11 cellular contexts compared by ENCODE assay signal in genomic region chr19:49440439-49441209, GRCh38. TPM values are rescaled to one million over a fixed set of nuclear protein-coding genes. Genes with fewer than 3 reads are reported as not detected.
DNase-seq lines count a peak whose midpoint lies in the region; ATAC-seq and TF ChIP-seq lines count a peak whose summit lies in the region.
"Had no signal": no experiment of that assay in that cellular context is flagged by ENCODE, and none has a peak within 500 bp of the region (broad histone marks: within the 10 kb centered on the region; RNA-seq: fewer than 3 reads in every experiment).

No MANE protein-coding gene starts in this region.

- POLR2A ChIA-PET in HEK293 (lab: Yijun Ruan, JAX), result interaction anchor here (0.8 kb wide), 1 partner anchor 13 kb away, joined by 3 read pairs; the partner anchor contains the start of gene ALDH16A1

- intact Hi-C loops in dendritic cell treated with granulocyte-macrophage colony-stimulating factor and Interleukin-4, amounts not matched to agents 40 ng/mL and 50 ng/mL, for 4 days (cut with micrococcal nuclease), result no loop called here

- peaks cover 69% of the 10 kb centered on the region for H3K27me3 Mint-ChIP-seq in dendritic cell treated with granulocyte-macrophage colony-stimulating factor and Interleukin-4, amounts not matched to agents 40 ng/mL and 50 ng/mL, for 4 days
- peaks cover 57 to 72% of the 10 kb centered on the region in 2 donors for H3K27me3 Mint-ChIP-seq in natural killer cell treated with Interleukin-12 subunit alpha and Interleukin-12 subunit beta and Interleukin-15 and Interleukin-18, amount 100 ng/mL, for 72 hours

- peak overlapping the region; percentile 97 for H3K4me2 ChIP-seq in BLaER1

- H3K9me3 ChIP-seq in BLaER1, result no peaks in the 10 kb centered on the region
- H3K9me3 ChIP-seq in HEK293 (ENCODE audit: control insufficient read depth, insufficient read depth, low read depth, low read length), result no peaks in the 10 kb centered on the region

- H4K20me1 ChIP-seq in BLaER1, result peaks cover 36% of the 10 kb centered on the region; the same call in 1 of the 2 replicates

- no peaks in the 10 kb centered on the region for H3K9me3 Mint-ChIP-seq in dendritic cell treated with granulocyte-macrophage colony-stimulating factor and Interleukin-4, amounts not matched to agents 40 ng/mL and 50 ng/mL, for 4 days
- no peaks in the 10 kb centered on the region for H3K9me3 Mint-ChIP-seq in natural killer cell treated with Interleukin-12 subunit alpha and Interleukin-12 subunit beta and Interleukin-15 and Interleukin-18, amount 100 ng/mL, for 72 hours

- no peak for ATAC-seq in natural killer cell treated with Interleukin-12 subunit alpha and Interleukin-12 subunit beta and Interleukin-15 and Interleukin-18, amount 100 ng/mL, for 72 hours

- H3K27ac ChIP-seq in BLaER1 (no peak overlapping the region), HEK293 (ENCODE audit: extremely low read depth, low read depth, low read length) (no peak overlapping the region)

- H3K4me3 ChIP-seq in BLaER1 (peak overlapping the region; percentile 74), HEK293 (ENCODE audit: low read depth, low read length) (peak overlapping the region; percentile 23)

- peaks cover under 1% of the 10 kb centered on the region for H3K36me3 Mint-ChIP-seq in dendritic cell treated with granulocyte-macrophage colony-stimulating factor and Interleukin-4, amounts not matched to agents 40 ng/mL and 50 ng/mL, for 4 days (ENCODE audit: low read depth)
- peaks cover 12% of the 10 kb centered on the region for H3K36me3 Mint-ChIP-seq in natural killer cell treated with Interleukin-12 subunit alpha and Interleukin-12 subunit beta and Interleukin-15 and Interleukin-18, amount 100 ng/mL, for 72 hours

- DNase-seq in natural killer cell treated with Interleukin-12 subunit alpha and Interleukin-12 subunit beta and Interleukin-15 and Interleukin-18, amount 100 ng/mL, for 72 hours (ENCODE audit: low spot score), result no peak
- DNase-seq in central memory CD4-positive, alpha-beta T cell, result no peak
- no peak for DNase-seq in NCI-H1417 treated with DMSO at 0.1 percent for 48 hours (lab: John Stamatoyannopoulos, UW)
- no peak for DNase-seq in SW480 (ENCODE audit: low spot score)
- no peak for DNase-seq in stimulated activated CD4-positive, alpha-beta T cell treated with anti-CD3 and anti-CD28 coated beads, Interleukin-4, amount 100 ng/mL, for 1 hour
- DNase-seq: activated CD4-positive, CD25-positive, alpha-beta regulatory T cell; MV-4-11 had no signal

- no peak overlapping the region for H3K9ac ChIP-seq in BLaER1

- H3K4me1 ChIP-seq in BLaER1, result peaks cover 27% of the 10 kb centered on the region
- H3K4me1 ChIP-seq in HEK293 (ENCODE audit: control insufficient read depth, insufficient read depth, low read length), result peaks cover 7% of the 10 kb centered on the region

- H3K4me1 Mint-ChIP-seq in dendritic cell treated with granulocyte-macrophage colony-stimulating factor and Interleukin-4, amounts not matched to agents 40 ng/mL and 50 ng/mL, for 4 days (ENCODE audit: low read depth), result peaks cover 45% of the 10 kb centered on the region
- peaks cover 40 to 42% of the 10 kb centered on the region in 2 donors for H3K4me1 Mint-ChIP-seq in natural killer cell treated with Interleukin-12 subunit alpha and Interleukin-12 subunit beta and Interleukin-15 and Interleukin-18, amount 100 ng/mL, for 72 hours (ENCODE audit: low read depth in 2 of 2)

- no peak overlapping the region for H3K27ac Mint-ChIP-seq in dendritic cell treated with granulocyte-macrophage colony-stimulating factor and Interleukin-4, amounts not matched to agents 40 ng/mL and 50 ng/mL, for 4 days
- H3K27ac Mint-ChIP-seq in natural killer cell treated with Interleukin-12 subunit alpha and Interleukin-12 subunit beta and Interleukin-15 and Interleukin-18, amount 100 ng/mL, for 72 hours, result no peak overlapping the region

- TF ChIP-seq CTCF in HEK293 (tag by site-specific recombination; IDR thresholded peaks at IDR 0.05), result no peak; the same call in 1 of the 2 replicates

- H3K27me3 ChIP-seq in BLaER1, result peaks cover 69% of the 10 kb centered on the region

- no peaks in the 10 kb centered on the region for H3K36me3 ChIP-seq in BLaER1
- no peaks in the 10 kb centered on the region; a peak in 1 of 3 replicates for H3K36me3 ChIP-seq in HEK293 (ENCODE audit: control insufficient read depth in 2 of 2, insufficient read depth in 1 of 2, low read length in 2 of 2)

- peak overlapping the region; percentile 44 for H3K4me3 Mint-ChIP-seq in dendritic cell treated with granulocyte-macrophage colony-stimulating factor and Interleukin-4, amounts not matched to agents 40 ng/mL and 50 ng/mL, for 4 days
- H3K4me3 Mint-ChIP-seq in natural killer cell treated with Interleukin-12 subunit alpha and Interleukin-12 subunit beta and Interleukin-15 and Interleukin-18, amount 100 ng/mL, for 72 hours, result peak overlapping the region; percentile 55

- CTCF ChIA-PET in HEK293 (lab: Yijun Ruan, JAX), result interaction anchor here (0.6 to 2.4 kb wide), 4 partner anchors 11 to 661 kb away, joined by 3 to 15 read pairs (median 4); no protein-coding TSS in a partner anchor

TF ChIP-seq in HEK293, 187 proteins besides CTCF, POLR2A, EP300 and RAD21 (continues in another document):
- TF ChIP-seq ZNF510 (tag by site-specific recombination; IDR thresholded peaks at IDR 0.05; ENCODE audit: insufficient replicate concordance) (no peak), PRDM2 (tag by site-specific recombination; IDR thresholded peaks at IDR 0.05; ENCODE audit: borderline replicate concordance) (no peak), ZNF660 (tag by site-specific recombination; IDR thresholded peaks at IDR 0.05) (no peak), ZNF624 (tag by site-specific recombination; IDR thresholded peaks at IDR 0.05) (no peak), SALL2 (tag by site-specific recombination; IDR thresholded peaks at IDR 0.05; ENCODE audit: borderline replicate concordance) (no peak), ZNF138 (tag by site-specific recombination; IDR thresholded peaks at IDR 0.05; ENCODE audit: borderline replicate concordance) (no peak), ZNF621 (tag by site-specific recombination; IDR thresholded peaks at IDR 0.05) (no peak), ZNF214 (tag by site-specific recombination; IDR thresholded peaks at IDR 0.05; ENCODE audit: borderline replicate concordance) (no peak), ZBTB8A (tag by site-specific recombination; IDR thresholded peaks at IDR 0.05) (no peak)

RNA-seq across cellular contexts. Expression of gene SLC17A7, which starts 0.7 kb away (rescaled TPM):
- not detected for total RNA-seq in natural killer cell treated with Interleukin-12 subunit alpha and Interleukin-12 subunit beta and Interleukin-15 and Interleukin-18, amount 100 ng/mL, for 72 hours

RNA-seq across cellular contexts. Expression of gene PIH1D1, which starts 11.0 kb away (rescaled TPM):
- total RNA-seq in natural killer cell treated with Interleukin-12 subunit alpha and Interleukin-12 subunit beta and Interleukin-15 and Interleukin-18, amount 100 ng/mL, for 72 hours, result 100 to 1,000 TPM; 110 to 170 TPM

RNA-seq across cellular contexts. Expression of gene ALDH16A1, which starts 12.4 kb away (rescaled TPM):
- 10 to 100 TPM; 29.0 to 65.2 TPM for total RNA-seq in natural killer cell treated with Interleukin-12 subunit alpha and Interleukin-12 subunit beta and Interleukin-15 and Interleukin-18, amount 100 ng/mL, for 72 hours

RNA-seq across cellular contexts. Expression of gene GFY, which starts 15.4 kb away (rescaled TPM):
- not detected for total RNA-seq in natural killer cell treated with Interleukin-12 subunit alpha and Interleukin-12 subunit beta and Interleukin-15 and Interleukin-18, amount 100 ng/mL, for 72 hours
- total RNA-seq: occipital lobe had no signal

RNA-seq across cellular contexts. Expression of gene PTH2, which starts 17.4 kb away (rescaled TPM):
- not detected for total RNA-seq in natural killer cell treated with Interleukin-12 subunit alpha and Interleukin-12 subunit beta and Interleukin-15 and Interleukin-18, amount 100 ng/mL, for 72 hours
- total RNA-seq: occipital lobe had no signal
